23 cellular contexts compared by ENCODE assay signal in genomic region chr1:9990944-9991343, GRCh38. TPM values are rescaled to one million over a fixed set of nuclear protein-coding genes. Genes with fewer than 3 reads are reported as not detected.
DNase-seq lines count a peak whose midpoint lies in the region; ATAC-seq and TF ChIP-seq lines count a peak whose summit lies in the region.
"Had no signal": no experiment of that assay in that cellular context is flagged by ENCODE, and none has a peak within 500 bp of the region (broad histone marks: within the 10 kb centered on the region; RNA-seq: fewer than 3 reads in every experiment).

No MANE protein-coding gene starts in this region.

- H3K36me3 ChIP-seq in gastroesophageal sphincter (peaks cover 0 to 5% of the 10 kb centered on the region in 2 donors), lower lobe of right lung (no peaks in the 10 kb centered on the region), aorta (ENCODE audit: control insufficient read depth in 1 of 2, insufficient read depth in 2 of 2, low read length in 1 of 2) (no peaks in the 10 kb centered on the region)

- DNase-seq in AML-193 (lab: John Stamatoyannopoulos, UW) (peak; percentile 46 to 56), NOMO-1 treated with dmso at 0.1 percent for 144 hours (lab: John Stamatoyannopoulos, UW; ENCODE audit: unreplicated experiment) (peak; percentile 9), lower lobe of right lung (peak; percentile 48), lower leg skin (ENCODE audit: low spot score in 2 of 2) (no peak), pons (ENCODE audit: low spot score) (no peak), aorta (no peak)
- DNase-seq in activated CD4-positive, alpha-beta T cell treated with anti-CD3 and anti-CD28 coated beads for 36 hours = no peak
- DNase-seq: activated CD4-positive, alpha-beta memory T cell treated with anti-CD3 and anti-CD28 coated beads for 36 hours; activated T-cell treated with anti-CD3 and anti-CD28 coated beads, Interleukin-2, amount 50 U/mL, for 1 hour; amygdala; HFFc6; IMR-90; NCI-H1930; NCI-H345; occipital lobe; retina had no signal

- CTCF ChIA-PET in activated CD4-positive, alpha-beta T cell treated with anti-CD3 and anti-CD28 coated beads for 36 hours (lab: Charles Lee) = interaction anchor here (0.5 to 0.7 kb wide), 2 partner anchors 13 to 423 kb away, joined by 3 read pairs; no protein-coding TSS in a partner anchor

- H3K36me3 Mint-ChIP-seq in activated CD4-positive, alpha-beta T cell treated with anti-CD3 and anti-CD28 coated beads for 36 hours (ENCODE audit: low read depth) = no peaks in the 10 kb centered on the region
- H3K36me3 Mint-ChIP-seq: activated CD4-positive, alpha-beta memory T cell treated with anti-CD3 and anti-CD28 coated beads for 36 hours had no signal

- H3K9me3 ChIP-seq in gastroesophageal sphincter = no peaks in the 10 kb centered on the region
- H3K9me3 ChIP-seq in lower lobe of right lung = no peaks in the 10 kb centered on the region
- no peaks in the 10 kb centered on the region for H3K9me3 ChIP-seq in aorta (ENCODE audit: control insufficient read depth, low read length)

- H3K9me3 Mint-ChIP-seq in activated CD4-positive, alpha-beta T cell treated with anti-CD3 and anti-CD28 coated beads for 36 hours (ENCODE audit: low read depth) = no peaks in the 10 kb centered on the region
- H3K9me3 Mint-ChIP-seq: activated CD4-positive, alpha-beta memory T cell treated with anti-CD3 and anti-CD28 coated beads for 36 hours; central memory CD8-positive, alpha-beta T cell; HFFc6 had no signal

- no peak for TF ChIP-seq EP300 in gastroesophageal sphincter (IDR thresholded peaks at IDR 0.05)

- peaks cover 7% of the 10 kb centered on the region for H3K27me3 Mint-ChIP-seq in activated CD4-positive, alpha-beta T cell treated with anti-CD3 and anti-CD28 coated beads for 36 hours

- TF ChIP-seq POLR2A in gastroesophageal sphincter (IDR thresholded peaks at IDR 0.05) (no peak), lower leg skin (IDR thresholded peaks at IDR 0.05) (no peak)

- H3K4me1 ChIP-seq in gastroesophageal sphincter (peaks cover 0 to 17% (median 0%) of the 10 kb centered on the region in 3 donors), lower lobe of right lung (peaks cover 22% of the 10 kb centered on the region), aorta (ENCODE audit: control insufficient read depth in 1 of 2, insufficient read depth in 2 of 2, low read length in 2 of 2) (no peaks in the 10 kb centered on the region)

- peak overlapping the region in 2 of 4 donors; percentile 26 to 51 for H3K27ac ChIP-seq in gastroesophageal sphincter
- peak overlapping the region; percentile 14 for H3K27ac ChIP-seq in lower lobe of right lung
- H3K27ac ChIP-seq in aorta (ENCODE audit: low read depth in 1 of 2, low read length in 2 of 2) = no peak overlapping the region

- H3K4me3 ChIP-seq in gastroesophageal sphincter (no peak overlapping the region), lower lobe of right lung (no peak overlapping the region), lower leg skin (ENCODE audit: low read depth, poor library complexity, severe bottlenecking) (no peak overlapping the region), aorta (ENCODE audit: low read length in 2 of 2) (no peak overlapping the region)
- H3K4me3 ChIP-seq: BLaER1 treated with 17β-estradiol and CSF1 and Interleukin-3, amounts not matched to agents 10 nM and 100 nM had no signal

- 60 to 61% methylated on average over 2 of the region's 2 CpGs for WGBS in gastroesophageal sphincter (ENCODE audit: low coverage in 1 of 2), 2 donors
- WGBS in lower leg skin, 2 donors = 55 to 57% methylated on average over 2 of the region's 2 CpGs
- WGBS in aorta, 2 donors = 44 to 49% methylated on average over 2 of the region's 2 CpGs

- H3K4me1 Mint-ChIP-seq in activated CD4-positive, alpha-beta T cell treated with anti-CD3 and anti-CD28 coated beads for 36 hours = no peaks in the 10 kb centered on the region
- H3K4me1 Mint-ChIP-seq: central memory CD8-positive, alpha-beta T cell had no signal

- intact Hi-C loops in lower lobe of right lung (cut with DNase I) = no loop called here
- intact Hi-C loops in lower leg skin (cut with DNase I; ENCODE audit: low total_unique reads) = no loop called here
- intact Hi-C loops in activated CD4-positive, alpha-beta T cell treated with anti-CD3 and anti-CD28 coated beads for 36 hours (cut with DNase I, micrococcal nuclease) = no loop called here
- intact Hi-C loops in aorta (cut with DNase I) = no loop called here

- no peak overlapping the region for H3K27ac Mint-ChIP-seq in activated CD4-positive, alpha-beta T cell treated with anti-CD3 and anti-CD28 coated beads for 36 hours
- H3K27ac Mint-ChIP-seq: activated CD4-positive, alpha-beta memory T cell treated with anti-CD3 and anti-CD28 coated beads for 36 hours; HFFc6 had no signal

- H3K27me3 ChIP-seq in gastroesophageal sphincter (no peaks in the 10 kb centered on the region), lower lobe of right lung (ENCODE audit: low read depth) (peaks cover 11% of the 10 kb centered on the region), aorta (ENCODE audit: control insufficient read depth in 1 of 2, insufficient read depth in 2 of 2, low read length in 1 of 2) (no peaks in the 10 kb centered on the region)
- H3K27me3 ChIP-seq: BLaER1 treated with 17β-estradiol and CSF1 and Interleukin-3, amounts not matched to agents 10 nM and 100 nM had no signal

- no peak overlapping the region for H3K4me3 Mint-ChIP-seq in activated CD4-positive, alpha-beta T cell treated with anti-CD3 and anti-CD28 coated beads for 36 hours
- H3K4me3 Mint-ChIP-seq: activated CD4-positive, alpha-beta memory T cell treated with anti-CD3 and anti-CD28 coated beads for 36 hours; central memory CD8-positive, alpha-beta T cell; HFFc6 had no signal

- ATAC-seq in gastroesophageal sphincter (peak; percentile 40), lower lobe of right lung (peak; percentile 53 to 55), aorta (ENCODE audit: low FRiP score) (no peak)
- ATAC-seq in activated CD4-positive, alpha-beta T cell treated with anti-CD3 and anti-CD28 coated beads for 36 hours = no peak

- TF ChIP-seq CTCF in gastroesophageal sphincter (IDR thresholded peaks at IDR 0.05) (no peak), lower lobe of right lung (IDR thresholded peaks at IDR 0.05) (no peak), lower leg skin (IDR thresholded peaks at IDR 0.05) (no peak)

- POLR2A ChIA-PET in activated CD4-positive, alpha-beta T cell treated with anti-CD3 and anti-CD28 coated beads for 36 hours (lab: Charles Lee) = interaction anchor here (0.6 kb wide), 1 partner anchor 257 kb away, joined by 3 read pairs; no protein-coding TSS in a partner anchor

RNA-seq across cellular contexts. Expression of gene RBP7, which starts 6.1 kb away (rescaled TPM):
- total RNA-seq in gastroesophageal sphincter = 10 to 100 TPM in 3 of 4 donors, 1 to 10 TPM in 1; 4.5 to 35.6 (median 17.8) TPM
- total RNA-seq in lower lobe of right lung = 8.5 TPM
- total RNA-seq in lower leg skin = 10 to 100 TPM; 12.7 to 20.6 (median 18.8) TPM
- total RNA-seq in activated CD4-positive, alpha-beta T cell treated with anti-CD3 and anti-CD28 coated beads for 36 hours = not detected
- 10 to 100 TPM in 1 of 2 donors, 1 to 10 TPM in 1; 7.6 to 30.2 TPM for total RNA-seq in aorta
- 10 to 100 TPM in 1 of 2 donors, 1 to 10 TPM in 1; 3.9 to 35.1 TPM for polyA plus RNA-seq in aorta
- total RNA-seq: A673; activated CD4-positive, alpha-beta memory T cell treated with anti-CD3 and anti-CD28 coated beads for 36 hours; IMR-90; occipital lobe; SK-MEL-5; T-helper 2 cell treated with Interferon-gamma antibody and Interleukin-4, amounts not matched to agents 100 ng/mL and 5 ng/mL, for 36 hours; temporal lobe had no signal

RNA-seq across cellular contexts. Expression of gene UBE4B, which starts 41.8 kb away (rescaled TPM):
- total RNA-seq in gastroesophageal sphincter (100 to 1,000 TPM in 1 of 4 donors, 10 to 100 TPM in 3; 56.9 to 120 (median 83.2) TPM), lower lobe of right lung (39.1 TPM), lower leg skin (100 to 1,000 TPM in 1 of 4 donors, 10 to 100 TPM in 3; 65.7 to 114 (median 69.9) TPM), aorta (10 to 100 TPM; 46.9 to 54.8 TPM)
- 10 to 100 TPM; 26.1 to 31.8 TPM for total RNA-seq in activated CD4-positive, alpha-beta T cell treated with anti-CD3 and anti-CD28 coated beads for 36 hours
- polyA plus RNA-seq in aorta = 10 to 100 TPM; 11.6 to 29.9 TPM

RNA-seq across cellular contexts. Expression of gene NMNAT1, which starts 47.7 kb away (rescaled TPM):
- 10 to 100 TPM in 2 of 4 donors, 1 to 10 TPM in 2; 6.1 to 12.6 (median 9.7) TPM for total RNA-seq in gastroesophageal sphincter
- total RNA-seq in lower lobe of right lung = 9.2 TPM
- total RNA-seq in lower leg skin = 1 to 10 TPM; 3.2 to 8.2 (median 5.3) TPM
- 1 to 10 TPM; 7.3 to 8.5 TPM for total RNA-seq in activated CD4-positive, alpha-beta T cell treated with anti-CD3 and anti-CD28 coated beads for 36 hours
- total RNA-seq in aorta = 10 to 100 TPM in 1 of 2 donors, 1 to 10 TPM in 1; 5.7 to 11.2 TPM
- 1 to 10 TPM; 3.3 to 4.5 TPM for polyA plus RNA-seq in aorta

RNA-seq across cellular contexts. Expression of gene LZIC, which starts 47.8 kb away (rescaled TPM):
- 10 to 100 TPM; 26.0 to 45.1 (median 38.4) TPM for total RNA-seq in gastroesophageal sphincter
- 23.3 TPM for total RNA-seq in lower lobe of right lung
- 10 to 100 TPM; 18.3 to 31.0 (median 27.4) TPM for total RNA-seq in lower leg skin
- total RNA-seq in activated CD4-positive, alpha-beta T cell treated with anti-CD3 and anti-CD28 coated beads for 36 hours = 10 to 100 TPM; 23.4 to 32.0 TPM
- 10 to 100 TPM; 25.8 to 30.7 TPM for total RNA-seq in aorta
- polyA plus RNA-seq in aorta = 10 to 100 TPM; 14.7 to 23.4 TPM

Comparison
In these comparisons a context has a peak if more than half of its experiments do, and no peak if none do; other contexts are left out.
1. DNase-seq: peak in AML-193 (2 of 2), NOMO-1 treated with dmso at 0.1 percent for 144 hours (single experiment) and lower lobe of right lung (single experiment); none in lower leg skin (0 of 2), activated CD4-positive, alpha-beta T cell treated with anti-CD3 and anti-CD28 coated beads for 36 hours (single experiment), pons (single experiment) and aorta (0 of 2).
2. ATAC-seq: peak in gastroesophageal sphincter (single experiment) and lower lobe of right lung (2 of 2); none in activated CD4-positive, alpha-beta T cell treated with anti-CD3 and anti-CD28 coated beads for 36 hours (single experiment) and aorta (single experiment).